In the genomic region with DNA sequence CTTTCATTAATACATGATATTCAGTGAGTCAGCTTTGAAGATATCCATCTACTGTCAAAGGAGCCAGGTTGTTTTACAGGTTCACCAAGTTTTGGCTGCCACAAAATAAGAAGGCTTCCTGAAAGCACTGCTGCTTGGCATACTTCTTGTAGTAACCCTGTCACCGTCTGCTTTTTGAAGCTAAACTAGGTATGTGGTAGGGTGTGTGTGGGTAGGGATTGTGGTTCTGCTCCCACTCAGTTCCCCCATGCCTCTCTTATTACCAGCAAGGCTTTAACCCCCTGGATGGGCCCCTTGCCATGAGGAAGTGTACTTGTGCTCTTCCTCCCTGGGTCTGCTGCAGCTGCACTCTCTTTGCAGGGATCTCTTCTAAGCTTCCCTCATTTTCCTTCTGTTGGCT, we compare ENCODE assay signal across 11 cellular contexts.
DNase-seq lines count a peak whose midpoint lies in the region; ATAC-seq lines count a peak whose summit lies in the region.
"Had no signal": no experiment of that assay in that cellular context is flagged by ENCODE, and none has a peak within 500 bp of the region (broad histone marks: within the 10 kb centered on the region; RNA-seq: fewer than 3 reads in every experiment).

No MANE protein-coding gene starts in this region.

- peak; percentile 50 to 52 for DNase-seq in AML-193 (lab: John Stamatoyannopoulos, UW)
- peak; percentile 86 for DNase-seq in HT-29 (ENCODE audit: low spot score)
- peak; percentile 90 for DNase-seq in SKM-1 (lab: John Stamatoyannopoulos, UW; ENCODE audit: unreplicated experiment)
- DNase-seq in iPS-NIHi7 (ENCODE audit: extremely low spot score) = peak; percentile 18
- DNase-seq in dermis blood vessel endothelial cell = no peak
- DNase-seq in GM23248 = no peak
- no peak for DNase-seq in cardiac septum (ENCODE audit: low spot score)
- DNase-seq: IMR-90, T-helper 1 cell, testis had no signal

- in situ Hi-C loops in GM23248 (cut with MboI) = no loop called here

- H2AFZ ChIP-seq in GM23248 = no peak overlapping the region

- peaks cover 8% of the 10 kb centered on the region; the same call in 1 of the 2 replicates for H3F3A ChIP-seq in GM23248 (ENCODE audit: insufficient read depth)

- H3K36me3 ChIP-seq in GM23248 (ENCODE audit: low read depth) = no peaks in the 10 kb centered on the region

- H4K20me1 ChIP-seq in GM23248 (ENCODE audit: insufficient read depth) = no peaks in the 10 kb centered on the region

- intact Hi-C loops in cardiac septum (cut with DNase I) = no loop called here

- H3K9me2 ChIP-seq in GM23248 (ENCODE audit: insufficient read depth) = no peaks in the 10 kb centered on the region

- no peaks in the 10 kb centered on the region for H3K79me2 ChIP-seq in GM23248 (ENCODE audit: insufficient read depth)

- 31 to 35% methylated on average over 1 of the region's 1 CpG for WGBS in GM23248 (ENCODE audit: low coverage in 1 of 2, low lambda C conversion rate in 2 of 2, missing lambda C conversion rate in 2 of 2), 2 experiments

- no peak overlapping the region for H3K27ac ChIP-seq in GM23248
- H3K27ac ChIP-seq: testis had no signal

- no peak overlapping the region for H3K4me2 ChIP-seq in GM23248 (ENCODE audit: unreplicated experiment)

- H3K27me3 ChIP-seq in GM23248 (replicated peaks; ENCODE audit: insufficient read depth) = no peaks in the 10 kb centered on the region
- H3K27me3 ChIP-seq: testis had no signal

- peaks cover 10% of the 10 kb centered on the region for H3K4me1 ChIP-seq in GM23248 (ENCODE audit: insufficient read depth)
- H3K4me1 ChIP-seq: testis had no signal

- ATAC-seq in HG02623 (IDR thresholded peaks at IDR 0.05; ENCODE audit: unreplicated experiment) = no peak

- no peaks in the 10 kb centered on the region for H3K9me3 ChIP-seq in GM23248 (ENCODE audit: low read depth)
- H3K9me3 ChIP-seq: testis had no signal

- H3K4me3 ChIP-seq in GM23248 = no peak overlapping the region
- H3K4me3 ChIP-seq: testis had no signal

- no peak overlapping the region for H3K9ac ChIP-seq in GM23248

Comparison
In these comparisons a context has a peak if more than half of its experiments do, and no peak if none do; other contexts are left out.
1. DNase-seq: peak in AML-193 (2 of 2), HT-29 (single experiment), SKM-1 (single experiment) and iPS-NIHi7 (single experiment); none in dermis blood vessel endothelial cell (single experiment), GM23248 (single experiment) and cardiac septum (single experiment).